27 cellular contexts compared by ENCODE assay signal in the genomic region with DNA sequence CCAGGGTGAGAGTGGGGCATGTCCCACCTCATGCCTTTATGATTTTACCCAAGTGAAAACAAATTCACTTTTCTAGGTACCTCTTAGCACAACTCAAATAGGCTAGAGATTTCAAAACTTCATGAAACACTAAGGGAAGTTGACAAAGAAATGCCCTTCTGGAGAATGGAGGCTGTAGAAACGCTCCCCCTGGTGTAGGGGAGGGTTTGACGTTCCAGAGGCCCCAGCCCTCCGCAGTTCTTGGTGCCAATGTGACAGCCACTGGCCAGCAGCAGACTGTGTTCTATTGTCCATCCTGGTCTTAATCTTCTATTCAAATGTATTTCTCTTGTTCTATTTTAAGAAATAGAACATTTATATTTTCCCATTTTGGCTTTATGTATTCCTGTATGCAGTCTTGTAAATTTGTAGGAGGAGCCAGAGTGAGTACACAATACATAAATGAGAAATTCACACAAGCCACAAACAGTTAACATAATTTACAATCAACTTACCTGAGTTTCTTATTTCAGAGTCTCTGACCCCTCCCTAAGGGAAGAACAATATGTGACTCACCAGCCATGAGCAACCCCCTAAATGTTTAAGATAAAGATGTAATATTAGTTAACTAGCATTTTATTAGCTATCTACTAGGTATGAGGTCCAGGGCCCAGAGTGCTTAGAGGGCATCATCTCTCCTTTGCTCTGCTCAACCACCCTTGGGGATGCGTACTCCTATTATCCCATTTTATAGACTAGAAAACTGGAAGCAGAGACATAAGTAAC. TPM values are rescaled to one million over a fixed set of nuclear protein-coding genes. Genes with fewer than 3 reads are reported as not detected.
DNase-seq lines count a peak whose midpoint lies in the region; ATAC-seq, FAIRE-seq and TF ChIP-seq lines count a peak whose summit lies in the region.
"Had no signal": no experiment of that assay in that cellular context is flagged by ENCODE, and none has a peak within 500 bp of the region (broad histone marks: within the 10 kb centered on the region; RNA-seq: fewer than 3 reads in every experiment).

No MANE protein-coding gene starts in this region.

- H3K4me1 ChIP-seq in HepG2 (ENCODE audit: insufficient read depth, low read length), result no peaks in the 10 kb centered on the region
- no peaks in the 10 kb centered on the region for H3K4me1 ChIP-seq in right lobe of liver
- H3K4me1 ChIP-seq in upper lobe of right lung, result no peaks in the 10 kb centered on the region

- TF ChIP-seq RAD21 in HepG2 (CRISPR knock-in tag; IDR thresholded peaks at IDR 0.05), result no peak

- H3K9me3 ChIP-seq in HepG2 (ENCODE audit: low read length), result no peaks in the 10 kb centered on the region
- no peaks in the 10 kb centered on the region for H3K9me3 ChIP-seq in right lobe of liver
- H3K9me3 ChIP-seq in upper lobe of right lung, result no peaks in the 10 kb centered on the region

- POLR2A ChIA-PET in HepG2 (lab: Yijun Ruan, JAX), result no interaction called here

- H3K27me3 ChIP-seq in HepG2 (ENCODE audit: control insufficient read depth in 1 of 2, insufficient read depth in 2 of 2, low read length in 2 of 2), result peaks cover 0 to 14% of the 10 kb centered on the region in 2 experiments; a peak in 2 of 5 replicates
- H3K27me3 ChIP-seq in right lobe of liver, result no peaks in the 10 kb centered on the region
- peaks cover 1% of the 10 kb centered on the region for H3K27me3 ChIP-seq in brain microvascular endothelial cell (replicated peaks)
- H3K27me3 ChIP-seq in upper lobe of right lung, result no peaks in the 10 kb centered on the region

- 45% methylated on average over 4 of the region's 4 CpGs for WGBS in HepG2 (ENCODE audit: low lambda C conversion rate)
- WGBS in right lobe of liver (ENCODE audit: insufficient coverage, low coverage, low lambda C conversion rate, missing lambda C conversion rate), result 61% methylated on average over 4 of the region's 4 CpGs

- H3K4me3 ChIP-seq in HepG2 (replicated peaks in 1 of 3; ENCODE audit: insufficient read depth in 1 of 3, low read depth in 2 of 3, low read length in 3 of 3) (no peak overlapping the region), right lobe of liver (no peak overlapping the region), brain microvascular endothelial cell (ENCODE audit: low read depth, low read length) (no peak overlapping the region), upper lobe of right lung (no peak overlapping the region)

- no peaks in the 10 kb centered on the region for H3K79me2 ChIP-seq in HepG2 (ENCODE audit: insufficient read depth, low read length)

- no peak for TF ChIP-seq POLR2A in HepG2 (IDR thresholded peaks at IDR 0.05; ENCODE audit: insufficient read depth in 1 of 2, low read depth in 2 of 2, low read length in 2 of 2)
- TF ChIP-seq POLR2A in right lobe of liver (IDR thresholded peaks at IDR 0.05), result no peak

- H3K27ac ChIP-seq in HepG2 (ENCODE audit: extremely low read length, insufficient read depth, low read length) (no peak overlapping the region), right lobe of liver (no peak overlapping the region), brain microvascular endothelial cell (no peak overlapping the region), upper lobe of right lung (no peak overlapping the region)

- H3K36me3 ChIP-seq in HepG2 (replicated peaks in 1 of 2; ENCODE audit: control insufficient read depth in 1 of 2, insufficient read depth in 2 of 2, low read length in 2 of 2) (no peaks in the 10 kb centered on the region), right lobe of liver (no peaks in the 10 kb centered on the region), brain microvascular endothelial cell (replicated peaks) (no peaks in the 10 kb centered on the region), upper lobe of right lung (no peaks in the 10 kb centered on the region)

- FAIRE-seq in HepG2 (lab: Jason Lieb, UNC), result peak; percentile 37
- FAIRE-seq: GM19239 had no signal

- H4K20me1 ChIP-seq in HepG2 (ENCODE audit: insufficient read depth, low read length), result no peaks in the 10 kb centered on the region

- CTCF ChIA-PET in HepG2 (lab: Yijun Ruan, JAX; ENCODE audit: low intra/inter-chr PET ratio, low total read pairs), result no interaction called here

- H3K9ac ChIP-seq in HepG2 (ENCODE audit: insufficient read depth, low read depth, low read length), result no peak overlapping the region

- in situ Hi-C loops in HepG2 (cut with HindIII; ENCODE audit: extremely low pct_ligation_motif_present, low pct_unique_long_range_greater_than_20kb), result no loop called here
- in situ Hi-C loops in brain microvascular endothelial cell (cut with HindIII; ENCODE audit: low pct_ligation_motif_present, low sequenced_read_pairs), result no loop called here

- no peak for TF ChIP-seq EP300 in HepG2 (IDR thresholded peaks at IDR 0.05; ENCODE audit: low read depth in 2 of 2, low read length in 2 of 2)
- TF ChIP-seq EP300 in HepG2 (CRISPR knock-in tag; IDR thresholded peaks at IDR 0.05; ENCODE audit: borderline replicate concordance), result no peak

- ATAC-seq in HepG2, result peak; percentile 29; the same call in 1 of the 3 replicates
- no peak for ATAC-seq in right lobe of liver
- ATAC-seq in upper lobe of right lung, result peak; percentile 35

- intact Hi-C loops in HepG2 (cut with micrococcal nuclease; ENCODE audit: unreplicated experiment) (no loop called here), right lobe of liver (cut with DNase I) (no loop called here), upper lobe of right lung (cut with DNase I) (no loop called here)

- no peak overlapping the region for H2AFZ ChIP-seq in HepG2 (ENCODE audit: low read length)

- DNase-seq in HepG2 (ENCODE audit: low spot score) (no peak), right lobe of liver (no peak), brain microvascular endothelial cell (no peak), iPS-NIHi11 (ENCODE audit: low spot score) (peak; percentile 41), upper lobe of right lung (no peak), NCI-H2029 treated with DMSO at 0.1 percent for 48 hours (lab: John Stamatoyannopoulos, UW) (no peak), NCI-H1417 (lab: John Stamatoyannopoulos, UW) (no peak), NCI-H2171 treated with DMSO at 0.1 percent for 48 hours (lab: John Stamatoyannopoulos, UW) (no peak)
- DNase-seq: Calu3; DMS79 treated with DMSO at 0.1 percent for 48 hours; GF-D8; H7; Karpas-422; NCI-H1092 treated with DMSO at 0.1 percent for 48 hours; NCI-H1436 treated with DMSO at 0.1 percent for 48 hours; NCI-H187 treated with DMSO at 0.1 percent for 48 hours; NCI-H446 treated with DMSO at 0.1 percent for 48 hours; NCI-H526; NCI-H82; NK-92 treated with Interleukin-12 subunit alpha and Interleukin-12 subunit beta, amount 100 ng/mL, for 24 hours; RPMI8226; SHP77 treated with DMSO at 0.1 percent for 48 hours; SW 1271 had no signal

- BruUV-seq in HepG2 (replicated peaks; lab: Mats Ljungman, UMichigan), result no TSS peak

- TF ChIP-seq CTCF in HepG2 (CRISPR knock-in tag; IDR thresholded peaks at IDR 0.05) (no peak), right lobe of liver (IDR thresholded peaks at IDR 0.05) (no peak), brain microvascular endothelial cell (IDR thresholded peaks at IDR 0.05; ENCODE audit: low read depth, low read length, missing control alignments) (peak; percentile 6), upper lobe of right lung (IDR thresholded peaks at IDR 0.05) (no peak)

- no peak overlapping the region for H3K4me2 ChIP-seq in HepG2 (ENCODE audit: low read depth, low read length)

RNA-seq across cellular contexts. Expression of a gene that starts 8.8 kb away (rescaled TPM):
- total RNA-seq in HepG2 (2016; rRNA removed; fragmentation: Illumina TruSeq; extraction: Trizol), result not detected in 2 replicates
- total RNA-seq in HepG2 (2016; cell fraction: cytosol; rRNA removed; fragmentation: Illumina TruSeq; extraction: Trizol; ENCODE audit: low read depth), result not detected in 2 replicates
- total RNA-seq in HepG2 (2016; cell fraction: insoluble cytoplasmic fraction; rRNA removed; fragmentation: Illumina TruSeq; extraction: Trizol), result not detected in 2 replicates
- total RNA-seq in HepG2 (2016; cell fraction: membrane; rRNA removed; fragmentation: Illumina TruSeq; extraction: Trizol), result not detected in 2 replicates
- total RNA-seq in HepG2 (2016; cell fraction: nucleus; rRNA removed; fragmentation: Illumina TruSeq; extraction: Trizol), result not detected in 2 replicates
- polyA plus RNA-seq in HepG2 (2011; rRNA removed), result not detected in 2 replicates
- not detected in 2 replicates for polyA plus RNA-seq in HepG2 (2011; cell fraction: cytosol; rRNA removed)
- not detected in 2 replicates for polyA plus RNA-seq in HepG2 (2011; cell fraction: nucleus; rRNA removed)
- polyA plus RNA-seq in HepG2 (2012), result not detected in 2 replicates
- polyA plus RNA-seq in HepG2 (2016; cell fraction: cytosol; fragmentation: Illumina TruSeq; extraction: Trizol; ENCODE audit: low read depth), result not detected in 2 replicates
- polyA plus RNA-seq in HepG2 (2016; cell fraction: insoluble cytoplasmic fraction; fragmentation: Illumina TruSeq; extraction: Trizol; ENCODE audit: low read depth), result not detected in 2 replicates
- not detected in 2 replicates for polyA plus RNA-seq in HepG2 (2016; cell fraction: membrane; fragmentation: Illumina TruSeq; extraction: Trizol; ENCODE audit: low read depth)
- polyA plus RNA-seq in HepG2 (2016; cell fraction: nucleus; fragmentation: Illumina TruSeq; extraction: Trizol; ENCODE audit: insufficient read depth, low read depth), result not detected in 2 replicates
- polyA minus RNA-seq in HepG2 (2011; rRNA and poly(A)+ RNA removed; ENCODE audit: low replicate concordance), result not detected in 2 replicates
- not detected in 2 replicates for polyA minus RNA-seq in HepG2 (2011; cell fraction: cytosol; rRNA and poly(A)+ RNA removed)
- polyA minus RNA-seq in HepG2 (2011; cell fraction: nucleus; rRNA and poly(A)+ RNA removed), result not detected in 2 replicates
- total RNA-seq in right lobe of liver, result under 1 TPM in 1 of 6 experiments, not detected in 5; 0.11 TPM
- total RNA-seq in upper lobe of right lung, result 1.1 TPM
- total RNA-seq: A172, Calu3, H7 had no signal
- polyA plus RNA-seq: BJ, IgD-negative memory B cell had no signal

RNA-seq across cellular contexts. Expression of a gene that starts 33.9 kb away (rescaled TPM):
- total RNA-seq in HepG2 (2016; rRNA removed; fragmentation: Illumina TruSeq; extraction: Trizol) (not detected in 2 replicates), right lobe of liver (not detected), upper lobe of right lung (4.6 TPM)
- not detected in 2 replicates for total RNA-seq in HepG2 (2016; cell fraction: cytosol; rRNA removed; fragmentation: Illumina TruSeq; extraction: Trizol; ENCODE audit: low read depth)
- not detected in 2 replicates for total RNA-seq in HepG2 (2016; cell fraction: insoluble cytoplasmic fraction; rRNA removed; fragmentation: Illumina TruSeq; extraction: Trizol)
- not detected in 2 replicates for total RNA-seq in HepG2 (2016; cell fraction: membrane; rRNA removed; fragmentation: Illumina TruSeq; extraction: Trizol)
- not detected in 2 replicates for total RNA-seq in HepG2 (2016; cell fraction: nucleus; rRNA removed; fragmentation: Illumina TruSeq; extraction: Trizol)
- not detected in 2 replicates for polyA plus RNA-seq in HepG2 (2011; rRNA removed)
- polyA plus RNA-seq in HepG2 (2011; cell fraction: cytosol; rRNA removed), result not detected in 2 replicates
- not detected in 2 replicates for polyA plus RNA-seq in HepG2 (2011; cell fraction: nucleus; rRNA removed)
- polyA plus RNA-seq in HepG2 (2012), result not detected in 2 replicates
- not detected in 2 replicates for polyA plus RNA-seq in HepG2 (2016; cell fraction: cytosol; fragmentation: Illumina TruSeq; extraction: Trizol; ENCODE audit: low read depth)
- not detected in 2 replicates for polyA plus RNA-seq in HepG2 (2016; cell fraction: insoluble cytoplasmic fraction; fragmentation: Illumina TruSeq; extraction: Trizol; ENCODE audit: low read depth)
- polyA plus RNA-seq in HepG2 (2016; cell fraction: membrane; fragmentation: Illumina TruSeq; extraction: Trizol; ENCODE audit: low read depth), result not detected in 2 replicates
- not detected in 2 replicates for polyA plus RNA-seq in HepG2 (2016; cell fraction: nucleus; fragmentation: Illumina TruSeq; extraction: Trizol; ENCODE audit: insufficient read depth, low read depth)
- polyA minus RNA-seq in HepG2 (2011; rRNA and poly(A)+ RNA removed; ENCODE audit: low replicate concordance), result not detected in 2 replicates
- not detected in 2 replicates for polyA minus RNA-seq in HepG2 (2011; cell fraction: cytosol; rRNA and poly(A)+ RNA removed)
- polyA minus RNA-seq in HepG2 (2011; cell fraction: nucleus; rRNA and poly(A)+ RNA removed), result not detected in 2 replicates
- total RNA-seq: A172, H7 had no signal
- polyA plus RNA-seq: BJ, IgD-negative memory B cell had no signal

RNA-seq across cellular contexts. Expression of a gene that starts 35.6 kb away (rescaled TPM):
- total RNA-seq in HepG2 (2016; rRNA removed; fragmentation: Illumina TruSeq; extraction: Trizol), result not detected in 2 replicates
- total RNA-seq in HepG2 (2016; cell fraction: cytosol; rRNA removed; fragmentation: Illumina TruSeq; extraction: Trizol; ENCODE audit: low read depth), result not detected in 2 replicates
- not detected in 2 replicates for total RNA-seq in HepG2 (2016; cell fraction: insoluble cytoplasmic fraction; rRNA removed; fragmentation: Illumina TruSeq; extraction: Trizol)
- not detected in 2 replicates for total RNA-seq in HepG2 (2016; cell fraction: membrane; rRNA removed; fragmentation: Illumina TruSeq; extraction: Trizol)
- not detected in 2 replicates for total RNA-seq in HepG2 (2016; cell fraction: nucleus; rRNA removed; fragmentation: Illumina TruSeq; extraction: Trizol)
- polyA plus RNA-seq in HepG2 (2011; rRNA removed), result not detected in 2 replicates
- not detected in 2 replicates for polyA plus RNA-seq in HepG2 (2011; cell fraction: cytosol; rRNA removed)
- not detected in 2 replicates for polyA plus RNA-seq in HepG2 (2011; cell fraction: nucleus; rRNA removed)
- polyA plus RNA-seq in HepG2 (2012), result not detected in 2 replicates
- not detected in 2 replicates for polyA plus RNA-seq in HepG2 (2016; cell fraction: cytosol; fragmentation: Illumina TruSeq; extraction: Trizol; ENCODE audit: low read depth)
- polyA plus RNA-seq in HepG2 (2016; cell fraction: insoluble cytoplasmic fraction; fragmentation: Illumina TruSeq; extraction: Trizol; ENCODE audit: low read depth), result not detected in 2 replicates
- polyA plus RNA-seq in HepG2 (2016; cell fraction: membrane; fragmentation: Illumina TruSeq; extraction: Trizol; ENCODE audit: low read depth), result not detected in 2 replicates
- not detected in 2 replicates for polyA plus RNA-seq in HepG2 (2016; cell fraction: nucleus; fragmentation: Illumina TruSeq; extraction: Trizol; ENCODE audit: insufficient read depth, low read depth)
- 0.05 TPM in 1 of 2 replicates, not detected in the other for polyA minus RNA-seq in HepG2 (2011; rRNA and poly(A)+ RNA removed; ENCODE audit: low replicate concordance)
- polyA minus RNA-seq in HepG2 (2011; cell fraction: cytosol; rRNA and poly(A)+ RNA removed), result not detected in 2 replicates
- polyA minus RNA-seq in HepG2 (2011; cell fraction: nucleus; rRNA and poly(A)+ RNA removed), result not detected in 2 replicates
- not detected for total RNA-seq in right lobe of liver
- not detected for total RNA-seq in upper lobe of right lung
- total RNA-seq: Calu3, H7 had no signal
- polyA plus RNA-seq: BJ, IgD-negative memory B cell had no signal

RNA-seq across cellular contexts. Expression of a gene that starts 42.7 kb away (rescaled TPM):
- total RNA-seq in HepG2 (2016; rRNA removed; fragmentation: Illumina TruSeq; extraction: Trizol) (not detected in 2 replicates), right lobe of liver (not detected), upper lobe of right lung (369 TPM)
- total RNA-seq in HepG2 (2016; cell fraction: cytosol; rRNA removed; fragmentation: Illumina TruSeq; extraction: Trizol; ENCODE audit: low read depth), result not detected in 2 replicates
- not detected in 2 replicates for total RNA-seq in HepG2 (2016; cell fraction: insoluble cytoplasmic fraction; rRNA removed; fragmentation: Illumina TruSeq; extraction: Trizol)
- total RNA-seq in HepG2 (2016; cell fraction: membrane; rRNA removed; fragmentation: Illumina TruSeq; extraction: Trizol), result not detected in 2 replicates
- total RNA-seq in HepG2 (2016; cell fraction: nucleus; rRNA removed; fragmentation: Illumina TruSeq; extraction: Trizol), result not detected in 2 replicates
- polyA plus RNA-seq in HepG2 (2011; rRNA removed), result not detected in 2 replicates
- not detected in 2 replicates for polyA plus RNA-seq in HepG2 (2011; cell fraction: cytosol; rRNA removed)
- not detected in 2 replicates for polyA plus RNA-seq in HepG2 (2011; cell fraction: nucleus; rRNA removed)
- not detected in 2 replicates for polyA plus RNA-seq in HepG2 (2012)
- not detected in 2 replicates for polyA plus RNA-seq in HepG2 (2016; cell fraction: cytosol; fragmentation: Illumina TruSeq; extraction: Trizol; ENCODE audit: low read depth)
- not detected in 2 replicates for polyA plus RNA-seq in HepG2 (2016; cell fraction: insoluble cytoplasmic fraction; fragmentation: Illumina TruSeq; extraction: Trizol; ENCODE audit: low read depth)
- not detected in 2 replicates for polyA plus RNA-seq in HepG2 (2016; cell fraction: membrane; fragmentation: Illumina TruSeq; extraction: Trizol; ENCODE audit: low read depth)
- not detected in 2 replicates for polyA plus RNA-seq in HepG2 (2016; cell fraction: nucleus; fragmentation: Illumina TruSeq; extraction: Trizol; ENCODE audit: insufficient read depth, low read depth)
- not detected in 2 replicates for polyA minus RNA-seq in HepG2 (2011; rRNA and poly(A)+ RNA removed; ENCODE audit: low replicate concordance)
- polyA minus RNA-seq in HepG2 (2011; cell fraction: cytosol; rRNA and poly(A)+ RNA removed), result not detected in 2 replicates
- polyA minus RNA-seq in HepG2 (2011; cell fraction: nucleus; rRNA and poly(A)+ RNA removed), result not detected in 2 replicates
- total RNA-seq: A172, H7 had no signal
- polyA plus RNA-seq: BJ had no signal

Comparison
In these comparisons a context has a peak if more than half of its experiments do, and no peak if none do; other contexts are left out.
1. ATAC-seq: peak in HepG2 (single experiment) and upper lobe of right lung (single experiment); none in right lobe of liver (0 of 4).